Comparison of ENCODE assay signal across 10 cellular contexts in the genomic region with DNA sequence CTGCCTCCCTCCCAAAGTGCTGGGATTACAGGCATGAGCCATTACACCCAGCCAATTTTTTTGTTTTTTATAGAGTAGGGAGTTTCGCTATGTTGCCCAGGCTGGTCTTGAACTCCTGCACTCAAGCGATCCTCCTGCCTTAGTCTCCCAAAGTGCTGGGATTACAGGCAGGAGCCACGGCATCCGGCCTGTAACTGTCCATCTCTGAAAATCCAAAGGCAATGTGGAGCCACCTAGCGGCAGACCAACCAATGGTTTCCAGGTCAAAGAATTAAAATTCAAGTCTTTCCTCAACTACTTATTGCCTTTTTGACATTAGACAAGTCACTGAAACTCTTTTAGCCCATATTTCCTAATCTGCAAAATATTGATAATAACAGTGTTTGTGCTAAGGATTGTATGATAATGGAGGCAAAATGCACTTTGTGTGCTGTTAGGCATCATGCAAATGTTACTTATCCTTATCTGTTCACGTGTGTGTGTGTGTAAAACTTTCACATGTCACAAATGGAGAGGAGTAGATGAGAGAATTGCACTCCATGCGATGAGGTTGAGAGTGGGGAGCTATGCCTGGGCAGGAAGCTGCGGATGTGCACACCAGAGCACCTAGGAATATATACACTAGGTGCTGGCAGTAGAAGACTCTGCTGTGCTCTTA. TPM values are rescaled to one million over a fixed set of nuclear protein-coding genes. Genes with fewer than 3 reads are reported as not detected.
DNase-seq lines count a peak whose midpoint lies in the region; ATAC-seq, FAIRE-seq and TF ChIP-seq lines count a peak whose summit lies in the region.
"Had no signal": no experiment of that assay in that cellular context is flagged by ENCODE, and none has a peak within 500 bp of the region (broad histone marks: within the 10 kb centered on the region; RNA-seq: fewer than 3 reads in every experiment).

No MANE protein-coding gene starts in this region.

- WGBS in lung, 2 donors: 40 to 41% methylated on average over 8 of the region's 8 CpGs
- 41 to 48% methylated on average over 8 of the region's 8 CpGs for WGBS in testis, 2 donors

- intact Hi-C loops in testis (cut with DNase I; ENCODE audit: low total_unique reads): no loop called here

- ATAC-seq in GM19035 (IDR thresholded peaks at IDR 0.05; ENCODE audit: unreplicated experiment): peak; percentile 69
- peak; percentile 85 for ATAC-seq in SK-N-SH treated with all-trans-retinoic acid at 6 μM for 48 hours
- ATAC-seq in lung (ENCODE audit: insufficient read depth, low FRiP score): peak; percentile 48
- ATAC-seq: naive thymus-derived CD4-positive, alpha-beta T cell had no signal

- no peaks in the 10 kb centered on the region for H3K36me3 ChIP-seq in lung (ENCODE audit: control insufficient read depth in 2 of 2, insufficient read depth in 2 of 2, low read length in 2 of 2)
- H3K36me3 ChIP-seq in testis (ENCODE audit: low read depth, missing control alignments): no peaks in the 10 kb centered on the region
- H3K36me3 ChIP-seq: SJCRH30 had no signal

- TF ChIP-seq CTCF in coronary artery (IDR thresholded peaks at IDR 0.05) (peak; percentile 42), lung (IDR thresholded peaks at IDR 0.05; ENCODE audit: control extremely low read depth, extremely low read depth) (peak; percentile 28), testis (IDR thresholded peaks at IDR 0.05) (peak; percentile 41 to 73 (median 57))

- H3K9me3 ChIP-seq in lung (ENCODE audit: control insufficient read depth in 2 of 2, insufficient read depth in 1 of 2, low read length in 1 of 2) (no peaks in the 10 kb centered on the region), testis (no peaks in the 10 kb centered on the region)
- H3K9me3 ChIP-seq: SJCRH30 had no signal

- DNase-seq in COLO829 (ENCODE audit: low spot score): peak; percentile 81
- peak; percentile 50 for DNase-seq in HTR-8/SVneo (ENCODE audit: insufficient read length, low spot score)
- DNase-seq in coronary artery (ENCODE audit: low spot score): no peak
- DNase-seq in lung (ENCODE audit: low spot score): peak; percentile 59
- peak; percentile 77 for DNase-seq in testis
- DNase-seq in OCI-M2 (lab: John Stamatoyannopoulos, UW; ENCODE audit: unreplicated experiment): no peak

- no peak overlapping the region for H3K27ac ChIP-seq in coronary artery
- H3K27ac ChIP-seq in lung (ENCODE audit: low read depth in 1 of 2, low read length in 1 of 2): no peak overlapping the region
- no peak overlapping the region for H3K27ac ChIP-seq in testis
- H3K27ac ChIP-seq: SJCRH30 had no signal

- H3K4me1 ChIP-seq in lung (ENCODE audit: control insufficient read depth in 2 of 2, insufficient read depth in 2 of 2, low read length in 2 of 2) (no peaks in the 10 kb centered on the region), testis (no peaks in the 10 kb centered on the region)

- H3K27me3 ChIP-seq in lung (ENCODE audit: control insufficient read depth, insufficient read depth): no peaks in the 10 kb centered on the region
- no peaks in the 10 kb centered on the region for H3K27me3 ChIP-seq in testis
- H3K27me3 ChIP-seq: SJCRH30 had no signal

- peak; percentile 74 for FAIRE-seq in HTR-8/SVneo (lab: Jason Lieb, UNC)

- no peak for TF ChIP-seq POLR2A in testis (IDR thresholded peaks at IDR 0.05)

- no peak overlapping the region for H3K4me3 ChIP-seq in coronary artery
- no peak overlapping the region for H3K4me3 ChIP-seq in lung
- H3K4me3 ChIP-seq in testis: no peak overlapping the region
- H3K4me3 ChIP-seq: SJCRH30 had no signal

TF ChIP-seq in SK-N-SH treated with all-trans-retinoic acid at 6 μM for 48 hours, 23 proteins besides CTCF, POLR2A, EP300 and RAD21:
- TF ChIP-seq TOX (CRISPR knock-in tag; IDR thresholded peaks at IDR 0.05; ENCODE audit: borderline replicate concordance) (no peak), GLIS3 (CRISPR knock-in tag; IDR thresholded peaks at IDR 0.05) (no peak), ESRRG (CRISPR knock-in tag; IDR thresholded peaks at IDR 0.05) (no peak)

RNA-seq across cellular contexts. Expression of a gene that starts 48.7 kb away (rescaled TPM):
- total RNA-seq in lung: 10 to 100 TPM; 50.6 to 84.6 TPM
- polyA plus RNA-seq in lung: 10 to 100 TPM; 19.5 to 63.6 TPM
- total RNA-seq in testis: 1 to 10 TPM; 1.1 to 1.3 TPM
- polyA plus RNA-seq in testis (ENCODE audit: insufficient read depth, low read depth, low replicate concordance): 11.5 TPM
- polyA plus RNA-seq: naive thymus-derived CD4-positive, alpha-beta T cell had no signal

Comparison
In these comparisons a context has a peak if more than half of its experiments do, and no peak if none do; other contexts are left out.
1. DNase-seq: peak in COLO829 (single experiment), HTR-8/SVneo (single experiment), lung (single experiment) and testis (single experiment); none in coronary artery (single experiment) and OCI-M2 (single experiment).
2. RNA of a gene that starts 48.7 kb away (total RNA-seq): 50.6 to 84.6 TPM in lung; 1.1 to 1.3 TPM in testis; every median in the first group is over 10 times any median in the second.
3. Peak in every context shown above with its lines, with median percentiles within 50 percentile points of each other: ATAC-seq and CTCF ChIP-seq.